9 cellular contexts compared by ENCODE assay signal in genomic region chr4:15665738-15666365, GRCh38. TPM values are rescaled to one million over a fixed set of nuclear protein-coding genes. Genes with fewer than 3 reads are reported as not detected.
DNase-seq lines count a peak whose midpoint lies in the region; ATAC-seq and TF ChIP-seq lines count a peak whose summit lies in the region.
"Had no signal": no experiment of that assay in that cellular context is flagged by ENCODE, and none has a peak within 500 bp of the region (broad histone marks: within the 10 kb centered on the region; RNA-seq: fewer than 3 reads in every experiment).

No MANE protein-coding gene starts in this region.

- H3K4me1 ChIP-seq in ACC112 (ENCODE audit: control insufficient read depth, insufficient read depth, low read length, unreplicated experiment) (peaks cover 17% of the 10 kb centered on the region), left lung (peaks cover 7 to 46% of the 10 kb centered on the region in 2 donors)

- peaks cover 29% of the 10 kb centered on the region for H3K4me1 Mint-ChIP-seq in activated T-helper 2 cell treated with anti-CD3 and anti-CD28 coated beads, Interferon-gamma antibody, Interleukin-2, Interleukin-4, amounts not matched to agents 10 μg/mL and 5 μg/mL and 100 μg/mL, durations not matched to agents 14 hours and 24 hours and 36 hours (ENCODE audit: low read depth)
- peaks cover 9 to 17% of the 10 kb centered on the region in 2 donors for H3K4me1 Mint-ChIP-seq in immature natural killer cell

- peaks cover 9% of the 10 kb centered on the region; the same call in 1 of the 2 replicates for H3K36me3 ChIP-seq in ACC112 (ENCODE audit: insufficient read depth, low read length)
- H3K36me3 ChIP-seq in left lung, result no peaks in the 10 kb centered on the region

- H3K9me3 Mint-ChIP-seq in activated T-helper 2 cell treated with anti-CD3 and anti-CD28 coated beads, Interferon-gamma antibody, Interleukin-2, Interleukin-4, amounts not matched to agents 10 μg/mL and 5 μg/mL and 100 μg/mL, durations not matched to agents 14 hours and 24 hours and 36 hours, result no peaks in the 10 kb centered on the region
- H3K9me3 Mint-ChIP-seq in immature natural killer cell, result no peaks in the 10 kb centered on the region
- H3K9me3 Mint-ChIP-seq: T-helper 1 cell treated with Interleukin-12 subunit alpha and Interleukin-12 subunit beta and Interleukin-4 antibody, amounts not matched to agents 30 μg/mL and 1 μg/mL, for 36 hours had no signal

- peak overlapping the region; percentile 41 for H3K27ac ChIP-seq in ACC112 (ENCODE audit: low read depth, low read length)
- H3K27ac ChIP-seq in left lung, result peak overlapping the region; percentile 45 to 87

- intact Hi-C loops in activated T-helper 2 cell treated with anti-CD3 and anti-CD28 coated beads, Interferon-gamma antibody, Interleukin-2, Interleukin-4, amounts not matched to agents 10 μg/mL and 5 μg/mL and 100 μg/mL, durations not matched to agents 14 hours and 24 hours and 36 hours (cut with micrococcal nuclease), result no loop called here
- intact Hi-C loops in left lung (cut with DNase I), result no loop called here

- no peak overlapping the region for H2AFZ ChIP-seq in ACC112 (ENCODE audit: low read length, unreplicated experiment)

- ATAC-seq in left lung (peak; percentile 82), GM21360 (IDR thresholded peaks at IDR 0.05; ENCODE audit: unreplicated experiment) (no peak), HG02870 (IDR thresholded peaks at IDR 0.05; ENCODE audit: unreplicated experiment) (no peak)

- H3K4me3 Mint-ChIP-seq in activated T-helper 2 cell treated with anti-CD3 and anti-CD28 coated beads, Interferon-gamma antibody, Interleukin-2, Interleukin-4, amounts not matched to agents 10 μg/mL and 5 μg/mL and 100 μg/mL, durations not matched to agents 14 hours and 24 hours and 36 hours (ENCODE audit: low read depth), result no peak overlapping the region
- peak overlapping the region in 1 of 5 donors; percentile 28 for H3K4me3 Mint-ChIP-seq in immature natural killer cell
- H3K4me3 Mint-ChIP-seq: T-helper 1 cell treated with Interleukin-12 subunit alpha and Interleukin-12 subunit beta and Interleukin-4 antibody, amounts not matched to agents 30 μg/mL and 1 μg/mL, for 36 hours had no signal

- H3K4me3 ChIP-seq in ACC112 (ENCODE audit: low read depth, low read length), result no peak overlapping the region
- H3K4me3 ChIP-seq in left lung, result no peak overlapping the region

- H3K79me2 ChIP-seq in ACC112 (ENCODE audit: control insufficient read depth, insufficient read depth, low read length, unreplicated experiment), result peaks cover 11% of the 10 kb centered on the region

- TF ChIP-seq CTCF in left lung (IDR thresholded peaks at IDR 0.05), result no peak

- H3K27ac Mint-ChIP-seq in activated T-helper 2 cell treated with anti-CD3 and anti-CD28 coated beads, Interferon-gamma antibody, Interleukin-2, Interleukin-4, amounts not matched to agents 10 μg/mL and 5 μg/mL and 100 μg/mL, durations not matched to agents 14 hours and 24 hours and 36 hours, result peak overlapping the region; percentile 11
- no peak overlapping the region for H3K27ac Mint-ChIP-seq in immature natural killer cell
- H3K27ac Mint-ChIP-seq: T-helper 1 cell treated with Interleukin-12 subunit alpha and Interleukin-12 subunit beta and Interleukin-4 antibody, amounts not matched to agents 30 μg/mL and 1 μg/mL, for 36 hours had no signal

- DNase-seq in LoVo (ENCODE audit: low spot score), result peak; percentile 88
- DNase-seq in activated T-helper 2 cell treated with anti-CD3 and anti-CD28 coated beads, Interferon-gamma antibody, Interleukin-2, Interleukin-4, amounts not matched to agents 10 μg/mL and 5 μg/mL and 100 μg/mL, durations not matched to agents 14 hours and 24 hours and 36 hours (ENCODE audit: low spot score), result no peak
- DNase-seq in left lung, result no peak
- DNase-seq in immature natural killer cell, result no peak
- no peak for DNase-seq in islet precursor cell

- H3K27me3 ChIP-seq in ACC112 (ENCODE audit: insufficient read depth, low read length), result no peaks in the 10 kb centered on the region
- H3K27me3 ChIP-seq in left lung, result no peaks in the 10 kb centered on the region

- H3K27me3 Mint-ChIP-seq in activated T-helper 2 cell treated with anti-CD3 and anti-CD28 coated beads, Interferon-gamma antibody, Interleukin-2, Interleukin-4, amounts not matched to agents 10 μg/mL and 5 μg/mL and 100 μg/mL, durations not matched to agents 14 hours and 24 hours and 36 hours (ENCODE audit: low read depth), result no peaks in the 10 kb centered on the region
- peaks cover 0 to 2% (median 0%) of the 10 kb centered on the region in 3 donors for H3K27me3 Mint-ChIP-seq in immature natural killer cell (ENCODE audit: low read depth in 3 of 3)

- H3K9me3 ChIP-seq in left lung, result no peaks in the 10 kb centered on the region

- peaks cover 36% of the 10 kb centered on the region for H3K36me3 Mint-ChIP-seq in activated T-helper 2 cell treated with anti-CD3 and anti-CD28 coated beads, Interferon-gamma antibody, Interleukin-2, Interleukin-4, amounts not matched to agents 10 μg/mL and 5 μg/mL and 100 μg/mL, durations not matched to agents 14 hours and 24 hours and 36 hours (ENCODE audit: low read depth)
- H3K36me3 Mint-ChIP-seq in immature natural killer cell, result no peaks in the 10 kb centered on the region

RNA-seq across cellular contexts. Expression of gene FBXL5, which starts 10.7 kb away (rescaled TPM):
- 28.9 and 30.3 TPM in 2 replicates for total RNA-seq in activated T-helper 2 cell treated with anti-CD3 and anti-CD28 coated beads, Interferon-gamma antibody, Interleukin-2, Interleukin-4, amounts not matched to agents 10 μg/mL and 5 μg/mL and 100 μg/mL, durations not matched to agents 14 hours and 24 hours and 36 hours
- total RNA-seq in left lung, result 100 to 1,000 TPM in 1 of 2 donors, 10 to 100 TPM in 1; 95.3 to 121 TPM
- 100 to 1,000 TPM; 116 to 249 (median 125) TPM for polyA plus RNA-seq in immature natural killer cell

RNA-seq across cellular contexts. Expression of gene FAM200B, which starts 15.8 kb away (rescaled TPM):
- total RNA-seq in activated T-helper 2 cell treated with anti-CD3 and anti-CD28 coated beads, Interferon-gamma antibody, Interleukin-2, Interleukin-4, amounts not matched to agents 10 μg/mL and 5 μg/mL and 100 μg/mL, durations not matched to agents 14 hours and 24 hours and 36 hours, result 5.6 and 6.8 TPM in 2 replicates
- total RNA-seq in left lung, result 10 to 100 TPM; 25.8 to 27.6 TPM
- 10 to 100 TPM; 47.9 to 58.3 (median 50.2) TPM for polyA plus RNA-seq in immature natural killer cell

RNA-seq across cellular contexts. Expression of gene BST1, which starts 37.0 kb away (rescaled TPM):
- 0.50 and 1.8 TPM in 2 replicates for total RNA-seq in activated T-helper 2 cell treated with anti-CD3 and anti-CD28 coated beads, Interferon-gamma antibody, Interleukin-2, Interleukin-4, amounts not matched to agents 10 μg/mL and 5 μg/mL and 100 μg/mL, durations not matched to agents 14 hours and 24 hours and 36 hours
- 10 to 100 TPM in 1 of 2 donors, 1 to 10 TPM in 1; 9.0 to 20.8 TPM for total RNA-seq in left lung
- polyA plus RNA-seq in immature natural killer cell, result 1 to 10 TPM in 2 of 3 donors, under 1 TPM in 1; 0.78 to 2.0 (median 1.1) TPM
